In the genomic region with DNA sequence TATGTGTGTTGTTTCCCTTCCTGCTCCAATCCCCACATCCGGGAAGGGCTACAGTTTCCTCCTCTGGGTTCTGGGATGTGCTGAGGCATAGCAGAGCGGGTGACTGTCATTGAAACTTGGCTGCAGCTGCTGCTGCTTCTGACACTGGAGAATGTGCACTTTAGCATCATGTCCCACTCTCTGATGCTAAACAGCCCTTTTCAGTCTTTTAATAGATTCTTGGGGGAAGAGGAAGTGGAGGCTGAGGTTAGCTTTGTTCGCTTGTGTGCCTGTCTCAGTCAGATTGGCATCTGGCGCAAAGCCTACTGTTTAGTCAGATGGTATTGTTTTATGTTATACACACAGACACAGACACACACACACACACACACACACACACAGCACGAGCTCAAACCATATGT, we compare ENCODE assay signal across 11 cellular contexts.
A peak's percentile ranks its signal among the peaks of the same experiment; 100 is the strongest.
DNase-seq lines count a peak whose midpoint lies in the region; ATAC-seq and TF ChIP-seq lines count a peak whose summit lies in the region.
"Had no signal": no experiment of that assay in that cellular context is flagged by ENCODE, and none has a peak within 500 bp of the region (broad histone marks: within the 10 kb centered on the region; RNA-seq: fewer than 3 reads in every experiment).

No MANE protein-coding gene starts in this region.

- no peak for TF ChIP-seq CTCF in brain (conservative IDR thresholded peaks at IDR 0.05)

- ATAC-seq in HG03442 (IDR thresholded peaks at IDR 0.05; ENCODE audit: unreplicated experiment) = peak; percentile 62
- no peak for ATAC-seq in T-cell (replicated peaks in 1 of 4)

- H3K4me1 Mint-ChIP-seq in brain (peaks cover 74% of the 10 kb centered on the region), T-cell (no peaks in the 10 kb centered on the region)
- H3K4me1 Mint-ChIP-seq: activated CD4-positive, alpha-beta T cell treated with anti-CD3 and anti-CD28 coated beads, Interleukin-2, amount 10 ng/mL, durations not matched to agents 24 days and 14 days had no signal

- H3K27me3 Mint-ChIP-seq in brain = no peaks in the 10 kb centered on the region
- H3K27me3 Mint-ChIP-seq in T-cell = peaks cover 0 to 12% of the 10 kb centered on the region in 2 donors

- H3K27ac Mint-ChIP-seq in brain (peak overlapping the region; percentile 39 to 91 (median 80)), T-cell (no peak overlapping the region)
- H3K27ac Mint-ChIP-seq: activated CD4-positive, alpha-beta T cell treated with anti-CD3 and anti-CD28 coated beads, Interleukin-2, amount 10 ng/mL, durations not matched to agents 24 days and 14 days had no signal

- CTCF ChIA-PET in T-cell (lab: Charles Lee) = interaction anchor here in 1 of 2 donors (0.6 kb wide), 1 partner anchor 1063 kb away, joined by 3 read pairs; no protein-coding TSS in a partner anchor

- POLR2A ChIA-PET in T-cell (lab: Charles Lee) = no interaction called here

- DNase-seq in NCI-H1694 treated with DMSO at 0.1 percent for 48 hours (lab: John Stamatoyannopoulos, UW) (peak; percentile 14), NCI-H1694 (lab: John Stamatoyannopoulos, UW) (no peak), skeletal muscle cell (ENCODE audit: low read depth) (peak; percentile 62), T-cell (no peak), glomerular visceral epithelial cell (ENCODE audit: extremely low spot score) (no peak), activated gamma-delta T cell treated with Interleukin-2 at 50 U/mL for 16 hours (no peak)
- DNase-seq: 8988T; activated CD4-positive, alpha-beta T cell treated with anti-CD3 and anti-CD28 coated beads, Interleukin-2, amount 10 ng/mL, durations not matched to agents 24 days and 14 days had no signal

- H3K9me3 Mint-ChIP-seq in brain (peaks cover 0 to 14% (median 0%) of the 10 kb centered on the region in 5 experiments), T-cell (peaks cover 0 to 7% (median 6%) of the 10 kb centered on the region in 3 donors)
- H3K9me3 Mint-ChIP-seq: activated CD4-positive, alpha-beta T cell treated with anti-CD3 and anti-CD28 coated beads, Interleukin-2, amount 10 ng/mL, durations not matched to agents 24 days and 14 days had no signal

- H3K4me3 Mint-ChIP-seq in brain (peak overlapping the region in 1 of 5 experiments; percentile 26), T-cell (no peak overlapping the region)
- H3K4me3 Mint-ChIP-seq: activated CD4-positive, alpha-beta T cell treated with anti-CD3 and anti-CD28 coated beads, Interleukin-2, amount 10 ng/mL, durations not matched to agents 24 days and 14 days had no signal

- H3K36me3 Mint-ChIP-seq in brain (no peaks in the 10 kb centered on the region), T-cell (no peaks in the 10 kb centered on the region)

- no peak overlapping the region for H3K4me3 ChIP-seq in skeletal muscle cell (ENCODE audit: low read depth, low read length)
- H3K4me3 ChIP-seq: thoracic aorta had no signal

Comparison
In these comparisons a context has a peak if more than half of its experiments do, and no peak if none do; other contexts are left out.
1. DNase-seq: peak in NCI-H1694 treated with DMSO at 0.1 percent for 48 hours (single experiment) and skeletal muscle cell (single experiment); none in NCI-H1694 (single experiment), T-cell (0 of 34), glomerular visceral epithelial cell (single experiment) and activated gamma-delta T cell treated with Interleukin-2 at 50 U/mL for 16 hours (single experiment).
2. H3K27ac Mint-ChIP-seq: peak in brain (5 of 5); none in T-cell (0 of 2).